ENCODE assay signal across 27 cellular contexts in the genomic region with DNA sequence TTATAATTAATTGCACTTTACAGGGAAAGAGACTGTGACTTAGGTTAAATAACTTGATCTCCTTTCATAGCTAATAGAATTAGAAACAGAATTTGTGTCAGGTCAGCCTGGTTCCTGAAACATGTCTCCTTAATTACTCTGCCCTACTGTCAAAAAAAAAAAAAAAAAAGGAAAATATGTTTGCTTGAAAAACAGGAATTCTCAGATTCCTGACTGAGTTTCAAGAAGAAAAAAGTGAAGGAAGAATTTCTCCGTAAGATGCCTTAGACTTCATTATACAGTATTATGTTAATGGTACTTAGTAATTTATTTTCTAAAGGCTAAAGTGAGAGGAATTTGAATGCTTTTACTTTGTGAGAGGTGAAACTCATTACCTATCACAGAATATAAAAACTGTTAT.
"Had no signal": no experiment of that assay in that cellular context is flagged by ENCODE, and none has a peak within 500 bp of the region (broad histone marks: within the 10 kb centered on the region; RNA-seq: fewer than 3 reads in every experiment).

No MANE protein-coding gene starts in this region.

- H3K4me3 ChIP-seq: stomach, suprapubic skin, testis, thoracic aorta, thyroid gland, tibial artery, tibial nerve, transverse colon, upper lobe of left lung, upper lobe of right lung, uterus, vagina had no signal

- H3K9me3 ChIP-seq: stomach, suprapubic skin, testis, thoracic aorta, thyroid gland, tibial artery, tibial nerve, transverse colon, upper lobe of left lung, upper lobe of right lung, uterus, vagina had no signal

- H3K4me1 Mint-ChIP-seq: stimulated activated effector memory CD8-positive, alpha-beta T cell treated with anti-CD3 and anti-CD28 coated beads, Interleukin-12 subunit alpha, Interleukin-12 subunit beta, amount 100 ng/mL, for 72 hours; stimulated activated memory B cell treated with anti-CD40 and anti-IgM and Interleukin-4, amounts not matched to agents 10 μg/mL and 1 μg/mL and 100 μg/mL, for 72 hours; stimulated activated naive B cell treated with anti-CD40 and anti-IgM and Interleukin-4, amounts not matched to agents 10 μg/mL and 1 μg/mL and 100 μg/mL, for 72 hours; stimulated activated naive CD8-positive, alpha-beta T cell treated with anti-CD3 and anti-CD28 coated beads, Interleukin-15, amount 100 ng/mL, for 72 hours had no signal

- H3K27me3 ChIP-seq: stomach, suprapubic skin, testis, thyroid gland, tibial artery, tibial nerve, transverse colon, upper lobe of left lung, upper lobe of right lung, uterus, vagina had no signal

- H3K9me3 Mint-ChIP-seq: stimulated activated naive B cell treated with anti-CD40 and anti-IgM and Interleukin-4, amounts not matched to agents 10 μg/mL and 1 μg/mL and 100 μg/mL, for 72 hours had no signal

- H3K4me3 Mint-ChIP-seq: stimulated activated effector memory CD8-positive, alpha-beta T cell treated with anti-CD3 and anti-CD28 coated beads, Interleukin-12 subunit alpha, Interleukin-12 subunit beta, amount 100 ng/mL, for 72 hours; stimulated activated memory B cell treated with anti-CD40 and anti-IgM and Interleukin-4, amounts not matched to agents 10 μg/mL and 1 μg/mL and 100 μg/mL, for 72 hours; stimulated activated naive B cell treated with anti-CD40 and anti-IgM and Interleukin-4, amounts not matched to agents 10 μg/mL and 1 μg/mL and 100 μg/mL, for 72 hours; stimulated activated naive CD8-positive, alpha-beta T cell treated with anti-CD3 and anti-CD28 coated beads, Interleukin-15, amount 100 ng/mL, for 72 hours; stimulated activated naive CD8-positive, alpha-beta T cell treated with anti-CD3 and anti-CD28 coated beads, Interleukin-15, Interleukin-2, amounts not matched to agents 100 ng/mL and 50 ng/mL, for 24 hours had no signal

- H3K27me3 Mint-ChIP-seq: stimulated activated memory B cell treated with anti-CD40 and anti-IgM and Interleukin-4, amounts not matched to agents 10 μg/mL and 1 μg/mL and 100 μg/mL, for 72 hours; stimulated activated naive B cell treated with anti-CD40 and anti-IgM and Interleukin-4, amounts not matched to agents 10 μg/mL and 1 μg/mL and 100 μg/mL, for 72 hours; stimulated activated naive CD8-positive, alpha-beta T cell treated with anti-CD3 and anti-CD28 coated beads, Interleukin-15, amount 100 ng/mL, for 72 hours; stimulated activated naive CD8-positive, alpha-beta T cell treated with anti-CD3 and anti-CD28 coated beads, Interleukin-15, Interleukin-2, amounts not matched to agents 100 ng/mL and 50 ng/mL, for 24 hours had no signal

- H3K27ac Mint-ChIP-seq: stimulated activated effector memory CD8-positive, alpha-beta T cell treated with anti-CD3 and anti-CD28 coated beads, Interleukin-12 subunit alpha, Interleukin-12 subunit beta, amount 100 ng/mL, for 72 hours; stimulated activated memory B cell treated with anti-CD40 and anti-IgM and Interleukin-4, amounts not matched to agents 10 μg/mL and 1 μg/mL and 100 μg/mL, for 72 hours; stimulated activated naive B cell treated with anti-CD40 and anti-IgM and Interleukin-4, amounts not matched to agents 10 μg/mL and 1 μg/mL and 100 μg/mL, for 72 hours; stimulated activated naive CD8-positive, alpha-beta T cell treated with anti-CD3 and anti-CD28 coated beads, Interleukin-15, amount 100 ng/mL, for 72 hours; stimulated activated naive CD8-positive, alpha-beta T cell treated with anti-CD3 and anti-CD28 coated beads, Interleukin-15, Interleukin-2, amounts not matched to agents 100 ng/mL and 50 ng/mL, for 24 hours had no signal

- FAIRE-seq: urothelium cell line had no signal

- H3K36me3 Mint-ChIP-seq: stimulated activated effector memory CD8-positive, alpha-beta T cell treated with anti-CD3 and anti-CD28 coated beads, Interleukin-12 subunit alpha, Interleukin-12 subunit beta, amount 100 ng/mL, for 72 hours; stimulated activated memory B cell treated with anti-CD40 and anti-IgM and Interleukin-4, amounts not matched to agents 10 μg/mL and 1 μg/mL and 100 μg/mL, for 72 hours; stimulated activated naive B cell treated with anti-CD40 and anti-IgM and Interleukin-4, amounts not matched to agents 10 μg/mL and 1 μg/mL and 100 μg/mL, for 72 hours had no signal

- H3K27ac ChIP-seq: stomach, suprapubic skin, testis, thoracic aorta, thyroid gland, tibial artery, tibial nerve, transverse colon, upper lobe of left lung, upper lobe of right lung, uterus, vagina had no signal

- H3K4me1 ChIP-seq: stomach, suprapubic skin, testis, thyroid gland, tibial artery, tibial nerve, transverse colon, upper lobe of left lung, upper lobe of right lung, uterus, vagina had no signal

- H3K36me3 ChIP-seq: stomach, suprapubic skin, thoracic aorta, thyroid gland, tibial artery, tibial nerve, transverse colon, upper lobe of left lung, upper lobe of right lung, uterus, vagina had no signal

- DNase-seq: stimulated activated CD4-positive, alpha-beta T cell treated with anti-CD3 and anti-CD28 coated beads, Interleukin-2, amount 100 ng/mL, for 48 hours; stimulated activated CD4-positive, alpha-beta T cell treated with anti-CD3 and anti-CD28 coated beads, Interleukin-4, amount 100 ng/mL, for 1 hour; stimulated activated CD4-positive, alpha-beta T cell treated with anti-CD3 and anti-CD28 coated beads, Interleukin-4, amount 100 ng/mL, for 24 hours; stimulated activated CD4-positive, alpha-beta T cell treated with anti-CD3 and anti-CD28 coated beads, Interleukin-4, amount 100 ng/mL, for 4 hours; stimulated activated CD8-positive, alpha-beta memory T cell treated with anti-CD3 and anti-CD28 coated beads, Interleukin-4, amount 100 ng/mL, for 48 hours; stimulated activated naive B cell treated with anti-CD40 and anti-IgM and Interleukin-4, amounts not matched to agents 10 μg/mL and 1 μg/mL and 100 μg/mL, for 72 hours; stimulated activated naive CD4-positive, alpha-beta T cell; stimulated activated naive CD4-positive, alpha-beta T cell treated with Interleukin-2 at 50 U/mL for 16 hours; stimulated activated naive CD8-positive, alpha-beta T cell treated with anti-CD3 and anti-CD28 coated beads, Interleukin-15, amount 100 ng/mL, for 72 hours; stimulated activated naive CD8-positive, alpha-beta T cell treated with anti-CD3 and anti-CD28 coated beads, Interleukin-15, Interleukin-2, amounts not matched to agents 100 U/mL and 50 U/mL, for 24 hours; stomach; substantia nigra; testis; thyroid gland; tibial artery; transverse colon; upper lobe of left lung; upper lobe of right lung; uterus had no signal
